1 cellular context compared by ENCODE assay signal in the genomic region with DNA sequence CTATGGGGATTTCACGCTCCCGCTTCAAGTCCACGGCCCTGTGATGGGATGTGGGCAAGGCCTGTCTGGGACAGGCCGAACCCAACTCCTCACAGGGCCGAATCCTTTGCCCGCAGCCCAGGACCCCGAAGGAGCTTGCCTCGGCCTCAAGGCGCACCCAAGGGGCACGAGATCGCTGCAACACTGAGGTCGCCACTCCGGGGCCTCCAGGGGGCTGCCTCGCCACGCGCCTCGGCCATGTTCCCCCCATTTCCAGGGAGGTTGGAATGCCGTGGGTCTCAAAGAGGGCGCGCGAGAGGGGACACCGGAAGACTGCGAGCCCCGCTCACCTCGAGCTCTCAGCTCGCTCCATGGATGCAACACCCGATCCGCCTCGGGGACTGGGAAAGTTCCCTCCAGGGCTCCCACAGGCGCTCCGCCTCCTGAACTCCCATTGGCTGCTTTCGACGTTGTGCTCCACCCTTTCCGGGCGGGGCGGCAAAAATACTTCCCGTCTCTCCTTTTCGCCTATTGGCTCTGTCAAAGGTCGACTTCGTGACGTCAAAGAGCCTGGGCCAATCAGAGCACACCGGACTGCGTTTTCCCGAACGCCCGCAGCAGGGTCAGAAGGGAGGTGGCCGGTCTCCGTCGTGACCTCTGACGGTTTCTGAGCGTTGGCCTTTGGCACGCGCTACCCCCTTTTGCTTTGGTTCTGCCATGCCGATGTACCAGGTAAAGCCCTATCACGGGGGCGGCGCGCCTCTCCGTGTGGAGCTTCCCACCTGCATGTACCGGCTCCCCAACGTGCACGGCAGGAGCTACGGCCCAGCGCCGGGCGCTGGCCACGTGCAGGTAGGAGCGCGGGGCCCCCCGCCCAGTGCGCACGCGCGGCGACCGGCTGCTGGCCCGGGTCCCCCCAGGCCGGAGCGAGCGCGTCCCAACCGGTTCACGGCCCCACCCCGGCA.
TF ChIP-seq lines count a peak whose summit lies in the region.

TSS of gene AIMP2 (plus strand) at position 605 of the 944 bp plus-strand sequence. CDS start at position 697, 92 bp downstream.
A gene with protein sequence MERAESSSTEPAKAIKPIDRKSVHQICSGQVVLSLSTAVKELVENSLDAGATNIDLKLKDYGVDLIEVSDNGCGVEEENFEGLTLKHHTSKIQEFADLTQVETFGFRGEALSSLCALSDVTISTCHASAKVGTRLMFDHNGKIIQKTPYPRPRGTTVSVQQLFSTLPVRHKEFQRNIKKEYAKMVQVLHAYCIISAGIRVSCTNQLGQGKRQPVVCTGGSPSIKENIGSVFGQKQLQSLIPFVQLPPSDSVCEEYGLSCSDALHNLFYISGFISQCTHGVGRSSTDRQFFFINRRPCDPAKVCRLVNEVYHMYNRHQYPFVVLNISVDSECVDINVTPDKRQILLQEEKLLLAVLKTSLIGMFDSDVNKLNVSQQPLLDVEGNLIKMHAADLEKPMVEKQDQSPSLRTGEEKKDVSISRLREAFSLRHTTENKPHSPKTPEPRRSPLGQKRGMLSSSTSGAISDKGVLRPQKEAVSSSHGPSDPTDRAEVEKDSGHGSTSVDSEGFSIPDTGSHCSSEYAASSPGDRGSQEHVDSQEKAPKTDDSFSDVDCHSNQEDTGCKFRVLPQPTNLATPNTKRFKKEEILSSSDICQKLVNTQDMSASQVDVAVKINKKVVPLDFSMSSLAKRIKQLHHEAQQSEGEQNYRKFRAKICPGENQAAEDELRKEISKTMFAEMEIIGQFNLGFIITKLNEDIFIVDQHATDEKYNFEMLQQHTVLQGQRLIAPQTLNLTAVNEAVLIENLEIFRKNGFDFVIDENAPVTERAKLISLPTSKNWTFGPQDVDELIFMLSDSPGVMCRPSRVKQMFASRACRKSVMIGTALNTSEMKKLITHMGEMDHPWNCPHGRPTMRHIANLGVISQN (minus strand): TSS at position 382 of the 944 bp plus-strand sequence. CDS start 30 bp downstream, at position 352.

TF ChIP-seq in endothelial cell of umbilical vein, 7 proteins besides CTCF, POLR2A, EP300 and RAD21:
- TF ChIP-seq GATA2 (IDR thresholded peaks at IDR 0.05; ENCODE audit: insufficient read depth, insufficient read length, low read depth, low read length) (no peak), FOS (IDR thresholded peaks at IDR 0.05; ENCODE audit: borderline replicate concordance, insufficient read depth, low read length) (no peak), JUN (IDR thresholded peaks at IDR 0.05; ENCODE audit: borderline replicate concordance, insufficient read depth, insufficient read length, low read depth) (no peak), POLR2AphosphoS5 (IDR thresholded peaks at IDR 0.05; ENCODE audit: insufficient read depth, low read depth, low read length) (peak; percentile 79), MYC (IDR thresholded peaks at IDR 0.05; ENCODE audit: low read depth, low read length) (peak; percentile 61), EZH2 (IDR thresholded peaks at IDR 0.05; ENCODE audit: borderline replicate concordance, low read depth, low read length, severe bottlenecking) (no peak)
- TF ChIP-seq, protein P1, sequence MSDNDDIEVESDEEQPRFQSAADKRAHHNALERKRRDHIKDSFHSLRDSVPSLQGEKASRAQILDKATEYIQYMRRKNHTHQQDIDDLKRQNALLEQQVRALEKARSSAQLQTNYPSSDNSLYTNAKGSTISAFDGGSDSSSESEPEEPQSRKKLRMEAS (IDR thresholded peaks at IDR 0.05; ENCODE audit: insufficient read depth, insufficient read length), result peak; percentile 87
TF ChIP-seq in endothelial cell of umbilical vein: peak in this region for 3.
